In the genomic region with DNA sequence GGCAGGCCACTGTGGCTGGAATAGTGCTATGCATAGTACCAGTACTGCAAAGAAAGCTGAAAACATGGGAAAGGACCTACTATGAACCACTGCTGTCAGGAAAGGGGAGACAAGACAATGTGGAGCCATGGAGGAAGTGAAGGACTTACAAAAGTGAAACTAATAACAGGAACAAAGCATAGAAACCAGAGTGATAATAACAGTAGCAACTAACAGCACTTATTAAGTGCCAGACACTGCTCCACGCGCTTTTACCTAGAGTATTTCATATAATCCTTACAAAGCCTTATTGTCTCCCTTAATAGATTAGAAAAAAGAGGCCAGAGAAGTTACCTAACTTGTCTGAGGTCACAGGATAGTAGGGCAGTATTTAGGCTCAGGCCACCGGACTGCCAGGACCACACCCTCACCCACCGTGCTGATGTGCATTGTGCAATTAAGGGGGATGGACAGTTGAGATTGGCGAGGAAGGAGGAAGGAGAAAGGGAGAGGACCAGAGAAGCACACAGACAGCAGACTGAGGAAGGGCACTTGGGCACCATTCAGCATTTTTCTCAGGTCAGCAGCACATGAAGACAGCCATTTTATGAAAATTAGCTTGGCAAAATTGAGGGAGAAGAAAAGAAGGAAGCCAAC, we compare ENCODE assay signal across 11 cellular contexts.
A peak's percentile ranks its signal among the peaks of the same experiment; 100 is the strongest.
DNase-seq lines count a peak whose midpoint lies in the region; ATAC-seq, FAIRE-seq and TF ChIP-seq lines count a peak whose summit lies in the region.
"Had no signal": no experiment of that assay in that cellular context is flagged by ENCODE, and none has a peak within 500 bp of the region (broad histone marks: within the 10 kb centered on the region; RNA-seq: fewer than 3 reads in every experiment).

No MANE protein-coding gene starts in this region.

- H3K9me2 ChIP-seq in GM23248 (ENCODE audit: insufficient read depth): no peaks in the 10 kb centered on the region

- no peaks in the 10 kb centered on the region for H3K27me3 Mint-ChIP-seq in activated T-helper 2 cell treated with anti-CD3 and anti-CD28 coated beads, Interferon-gamma antibody, Interleukin-2, Interleukin-4, amounts not matched to agents 10 μg/mL and 5 μg/mL and 100 μg/mL, durations not matched to agents 14 hours and 24 hours and 36 hours (ENCODE audit: low read depth)
- H3K27me3 Mint-ChIP-seq in HFFc6 (ENCODE audit: insufficient read depth): peaks cover 1% of the 10 kb centered on the region; the same call in 1 of the 2 replicates

- peaks cover 5% of the 10 kb centered on the region for H3K9me3 Mint-ChIP-seq in activated T-helper 2 cell treated with anti-CD3 and anti-CD28 coated beads, Interferon-gamma antibody, Interleukin-2, Interleukin-4, amounts not matched to agents 10 μg/mL and 5 μg/mL and 100 μg/mL, durations not matched to agents 14 hours and 24 hours and 36 hours
- H3K9me3 Mint-ChIP-seq in HFFc6: no peaks in the 10 kb centered on the region

- no peak overlapping the region for H3K4me3 ChIP-seq in GM23248
- H3K4me3 ChIP-seq: hepatocyte had no signal

- H3F3A ChIP-seq in GM23248 (ENCODE audit: insufficient read depth): no peaks in the 10 kb centered on the region

- no peaks in the 10 kb centered on the region for H3K27me3 ChIP-seq in GM23248 (replicated peaks; ENCODE audit: insufficient read depth)
- H3K27me3 ChIP-seq: hepatocyte had no signal

- H3K9me3 ChIP-seq in GM23248 (ENCODE audit: low read depth): no peaks in the 10 kb centered on the region

- in situ Hi-C loops in GM23248 (cut with MboI): no loop called here

- H3K4me1 Mint-ChIP-seq in activated T-helper 2 cell treated with anti-CD3 and anti-CD28 coated beads, Interferon-gamma antibody, Interleukin-2, Interleukin-4, amounts not matched to agents 10 μg/mL and 5 μg/mL and 100 μg/mL, durations not matched to agents 14 hours and 24 hours and 36 hours (ENCODE audit: low read depth): peaks cover 26% of the 10 kb centered on the region
- H3K4me1 Mint-ChIP-seq in HFFc6 (ENCODE audit: low read depth): peaks cover 15% of the 10 kb centered on the region

- H3K4me1 ChIP-seq in GM23248 (ENCODE audit: insufficient read depth): peaks cover 5% of the 10 kb centered on the region; the same call in 1 of the 2 replicates

- ATAC-seq in Right ventricle myocardium inferior (peak; percentile 41), HG03159 (IDR thresholded peaks at IDR 0.05; ENCODE audit: unreplicated experiment) (peak; percentile 70), HG03565 (IDR thresholded peaks at IDR 0.05; ENCODE audit: unreplicated experiment) (no peak)

- WGBS in GM23248 (ENCODE audit: low coverage in 1 of 2, low lambda C conversion rate in 2 of 2, missing lambda C conversion rate in 2 of 2), 2 experiments: 85% methylated on average over 5 of the region's 5 CpGs

- H4K20me1 ChIP-seq in GM23248 (ENCODE audit: insufficient read depth): no peaks in the 10 kb centered on the region

- H3K4me2 ChIP-seq in GM23248 (ENCODE audit: unreplicated experiment): no peak overlapping the region
- H3K4me2 ChIP-seq: hepatocyte had no signal

- FAIRE-seq in urothelium cell line (lab: Jason Lieb, UNC): peak; percentile 74
- FAIRE-seq: colon had no signal

- peaks cover 88% of the 10 kb centered on the region for H3K36me3 Mint-ChIP-seq in activated T-helper 2 cell treated with anti-CD3 and anti-CD28 coated beads, Interferon-gamma antibody, Interleukin-2, Interleukin-4, amounts not matched to agents 10 μg/mL and 5 μg/mL and 100 μg/mL, durations not matched to agents 14 hours and 24 hours and 36 hours (ENCODE audit: low read depth)
- peaks cover 30% of the 10 kb centered on the region for H3K36me3 Mint-ChIP-seq in HFFc6 (ENCODE audit: low read depth)

- H3K4me3 Mint-ChIP-seq in activated T-helper 2 cell treated with anti-CD3 and anti-CD28 coated beads, Interferon-gamma antibody, Interleukin-2, Interleukin-4, amounts not matched to agents 10 μg/mL and 5 μg/mL and 100 μg/mL, durations not matched to agents 14 hours and 24 hours and 36 hours (ENCODE audit: low read depth): no peak overlapping the region
- H3K4me3 Mint-ChIP-seq in HFFc6: no peak overlapping the region

- no peak overlapping the region for H2AFZ ChIP-seq in GM23248
- H2AFZ ChIP-seq: hepatocyte had no signal

- no peak overlapping the region for H3K9ac ChIP-seq in GM23248

- TF ChIP-seq CTCF in HFFc6 (IDR thresholded peaks at IDR 0.05): no peak

- peak overlapping the region; percentile 30 for H3K27ac Mint-ChIP-seq in activated T-helper 2 cell treated with anti-CD3 and anti-CD28 coated beads, Interferon-gamma antibody, Interleukin-2, Interleukin-4, amounts not matched to agents 10 μg/mL and 5 μg/mL and 100 μg/mL, durations not matched to agents 14 hours and 24 hours and 36 hours
- H3K27ac Mint-ChIP-seq in HFFc6: no peak overlapping the region

- DNase-seq in Right ventricle myocardium inferior (ENCODE audit: missing footprints) (no peak), cardiac septum (ENCODE audit: low spot score) (no peak), urothelium cell line (ENCODE audit: low spot score) (no peak), GM23248 (no peak), HFFc6 (no peak)
- no peak for DNase-seq in activated T-helper 2 cell treated with anti-CD3 and anti-CD28 coated beads, Interferon-gamma antibody, Interleukin-2, Interleukin-4, amounts not matched to agents 10 μg/mL and 5 μg/mL and 100 μg/mL, durations not matched to agents 14 hours and 24 hours and 36 hours (ENCODE audit: low spot score)
- DNase-seq: NCI-H1694 treated with DMSO at 0.1 percent for 48 hours had no signal

- H3K36me3 ChIP-seq in GM23248 (ENCODE audit: low read depth): peaks cover 21% of the 10 kb centered on the region

- no peak overlapping the region for H3K27ac ChIP-seq in GM23248
- H3K27ac ChIP-seq: hepatocyte had no signal

- intact Hi-C loops in Right ventricle myocardium inferior (cut with DNase I): no loop called here
- intact Hi-C loops in cardiac septum (cut with DNase I): loop anchor here (10.0 kb wide), 1 partner anchor 279 kb away; no protein-coding TSS in a partner anchor
- intact Hi-C loops in activated T-helper 2 cell treated with anti-CD3 and anti-CD28 coated beads, Interferon-gamma antibody, Interleukin-2, Interleukin-4, amounts not matched to agents 10 μg/mL and 5 μg/mL and 100 μg/mL, durations not matched to agents 14 hours and 24 hours and 36 hours (cut with micrococcal nuclease): no loop called here

- peaks cover 63% of the 10 kb centered on the region for H3K79me2 ChIP-seq in GM23248 (ENCODE audit: insufficient read depth)
